In the genomic region with DNA sequence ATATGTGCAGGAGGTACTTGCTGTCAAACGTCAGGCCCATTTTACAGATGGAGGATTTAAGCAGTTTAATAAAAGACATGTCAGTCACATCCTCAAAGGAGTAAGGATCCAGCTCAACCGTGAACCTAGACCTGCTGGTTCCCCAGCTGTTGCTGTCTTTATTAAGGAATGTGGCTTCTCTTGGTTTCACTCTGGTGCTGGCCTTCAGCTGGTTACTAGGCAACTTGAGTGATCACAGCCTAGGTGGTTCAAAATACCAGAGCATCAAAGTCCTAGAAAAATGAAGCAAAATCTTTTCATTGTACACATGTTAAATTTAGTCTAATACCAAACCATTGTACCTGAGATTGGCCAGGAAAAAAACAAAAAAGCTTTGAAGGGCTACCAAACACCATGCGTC, we compare ENCODE assay signal across 11 cellular contexts. TPM values are rescaled to one million over a fixed set of nuclear protein-coding genes. Genes with fewer than 3 reads are reported as not detected.
A peak's percentile ranks its signal among the peaks of the same experiment; 100 is the strongest.
DNase-seq lines count a peak whose midpoint lies in the region; ATAC-seq and TF ChIP-seq lines count a peak whose summit lies in the region.
"Had no signal": no experiment of that assay in that cellular context is flagged by ENCODE, and none has a peak within 500 bp of the region (broad histone marks: within the 10 kb centered on the region; RNA-seq: fewer than 3 reads in every experiment).

No MANE protein-coding gene starts in this region.

- no peaks in the 10 kb centered on the region for H3K9me3 ChIP-seq in stomach

- in situ Hi-C loops in brain microvascular endothelial cell (cut with HindIII; ENCODE audit: low pct_ligation_motif_present, low sequenced_read_pairs): no loop called here

- peak overlapping the region; percentile 68 for H3K4me3 Mint-ChIP-seq in activated CD8-positive, alpha-beta memory T cell treated with anti-CD3 and anti-CD28 coated beads, Interleukin-2, amount 10 ng/mL, durations not matched to agents 7 days and 5 days

- no peak for TF ChIP-seq EP300 in stomach (IDR thresholded peaks at IDR 0.05)

- H3K4me3 ChIP-seq in brain microvascular endothelial cell (ENCODE audit: low read depth, low read length) (no peak overlapping the region), stomach (peak overlapping the region in 2 of 4 donors; percentile 9 to 24)

- 46 to 62% (median 55%) methylated on average over 3 of the region's 3 CpGs for WGBS in stomach, 5 donors

- intact Hi-C loops in stomach (cut with DNase I; ENCODE audit: low total_unique reads): no loop called here

- CTCF ChIA-PET in activated CD8-positive, alpha-beta memory T cell treated with anti-CD3 and anti-CD28 coated beads, Interleukin-2, amount 10 ng/mL, durations not matched to agents 7 days and 5 days (lab: Charles Lee): no interaction called here

- H3K4me1 Mint-ChIP-seq in activated CD8-positive, alpha-beta memory T cell treated with anti-CD3 and anti-CD28 coated beads, Interleukin-2, amount 10 ng/mL, durations not matched to agents 7 days and 5 days: peaks cover 8% of the 10 kb centered on the region

- H3K27me3 ChIP-seq in brain microvascular endothelial cell (replicated peaks) (no peaks in the 10 kb centered on the region), stomach (no peaks in the 10 kb centered on the region)

- no peaks in the 10 kb centered on the region for H3K9me3 Mint-ChIP-seq in activated CD8-positive, alpha-beta memory T cell treated with anti-CD3 and anti-CD28 coated beads, Interleukin-2, amount 10 ng/mL, durations not matched to agents 7 days and 5 days (ENCODE audit: low read depth)

- peak overlapping the region; percentile 34 for H3K27ac ChIP-seq in brain microvascular endothelial cell
- H3K27ac ChIP-seq in stomach: peak overlapping the region in 3 of 5 donors; percentile 27 to 58 (median 46)
- H3K27ac ChIP-seq: C4-2B, epithelial cell of prostate, VCaP had no signal

- H3K27ac Mint-ChIP-seq in activated CD8-positive, alpha-beta memory T cell treated with anti-CD3 and anti-CD28 coated beads, Interleukin-2, amount 10 ng/mL, durations not matched to agents 7 days and 5 days: peak overlapping the region; percentile 83

- TF ChIP-seq POLR2A in stomach (IDR thresholded peaks at IDR 0.05): no peak

- no peaks in the 10 kb centered on the region for H3K27me3 Mint-ChIP-seq in activated CD8-positive, alpha-beta memory T cell treated with anti-CD3 and anti-CD28 coated beads, Interleukin-2, amount 10 ng/mL, durations not matched to agents 7 days and 5 days

- peaks cover 0 to 15% (median 2%) of the 10 kb centered on the region in 4 donors for H3K4me1 ChIP-seq in stomach

- no peak for DNase-seq in activated CD8-positive, alpha-beta memory T cell treated with anti-CD3 and anti-CD28 coated beads, Interleukin-2, amount 10 ng/mL, durations not matched to agents 7 days and 5 days
- no peak for DNase-seq in activated CD8-positive, alpha-beta memory T cell treated with anti-CD3 and anti-CD28 coated beads, Interleukin-2, amount 50 U/mL, for 48 hours
- DNase-seq in brain microvascular endothelial cell (peak; percentile 2), stomach (no peak), hypothalamus (lab: John Stamatoyannopoulos, UW) (no peak), NCI-H2227 treated with DMSO at 0.1 percent for 48 hours (lab: John Stamatoyannopoulos, UW) (no peak)

- H3K36me3 Mint-ChIP-seq in activated CD8-positive, alpha-beta memory T cell treated with anti-CD3 and anti-CD28 coated beads, Interleukin-2, amount 10 ng/mL, durations not matched to agents 7 days and 5 days: no peaks in the 10 kb centered on the region

- ATAC-seq in activated CD8-positive, alpha-beta memory T cell treated with anti-CD3 and anti-CD28 coated beads, Interleukin-2, amount 10 ng/mL, durations not matched to agents 7 days and 5 days: no peak
- ATAC-seq in HG02973 (IDR thresholded peaks at IDR 0.05; ENCODE audit: unreplicated experiment): peak; percentile 55
- no peak for ATAC-seq in HG03520 (IDR thresholded peaks at IDR 0.05; ENCODE audit: unreplicated experiment)

- H3K36me3 ChIP-seq in brain microvascular endothelial cell (replicated peaks) (no peaks in the 10 kb centered on the region), stomach (no peaks in the 10 kb centered on the region)

- TF ChIP-seq CTCF in brain microvascular endothelial cell (IDR thresholded peaks at IDR 0.05; ENCODE audit: low read depth, low read length, missing control alignments): no peak
- no peak for TF ChIP-seq CTCF in stomach (IDR thresholded peaks at IDR 0.05)

RNA-seq across cellular contexts. Expression of gene GLRA2, which starts 32.7 kb away (rescaled TPM):
- not detected for total RNA-seq in activated CD8-positive, alpha-beta memory T cell treated with anti-CD3 and anti-CD28 coated beads, Interleukin-2, amount 10 ng/mL, durations not matched to agents 7 days and 5 days
- 1 to 10 TPM in 1 of 5 donors, not detected in 4; 2.6 TPM for total RNA-seq in stomach
- not detected for polyA plus RNA-seq in stomach
